Comparison of ENCODE assay signal across 1 cellular context in genomic region chr9:134726722-134727034, GRCh38.
TF ChIP-seq lines count a peak whose summit lies in the region.

No MANE protein-coding gene starts in this region.

TF ChIP-seq in H1, 55 proteins besides CTCF, POLR2A, EP300 and RAD21 (continued from another document):
- TF ChIP-seq SIRT6 (IDR thresholded peaks at IDR 0.05; ENCODE audit: low read length): no peak
